ENCODE assay signal across 2 cellular contexts in the genomic region with DNA sequence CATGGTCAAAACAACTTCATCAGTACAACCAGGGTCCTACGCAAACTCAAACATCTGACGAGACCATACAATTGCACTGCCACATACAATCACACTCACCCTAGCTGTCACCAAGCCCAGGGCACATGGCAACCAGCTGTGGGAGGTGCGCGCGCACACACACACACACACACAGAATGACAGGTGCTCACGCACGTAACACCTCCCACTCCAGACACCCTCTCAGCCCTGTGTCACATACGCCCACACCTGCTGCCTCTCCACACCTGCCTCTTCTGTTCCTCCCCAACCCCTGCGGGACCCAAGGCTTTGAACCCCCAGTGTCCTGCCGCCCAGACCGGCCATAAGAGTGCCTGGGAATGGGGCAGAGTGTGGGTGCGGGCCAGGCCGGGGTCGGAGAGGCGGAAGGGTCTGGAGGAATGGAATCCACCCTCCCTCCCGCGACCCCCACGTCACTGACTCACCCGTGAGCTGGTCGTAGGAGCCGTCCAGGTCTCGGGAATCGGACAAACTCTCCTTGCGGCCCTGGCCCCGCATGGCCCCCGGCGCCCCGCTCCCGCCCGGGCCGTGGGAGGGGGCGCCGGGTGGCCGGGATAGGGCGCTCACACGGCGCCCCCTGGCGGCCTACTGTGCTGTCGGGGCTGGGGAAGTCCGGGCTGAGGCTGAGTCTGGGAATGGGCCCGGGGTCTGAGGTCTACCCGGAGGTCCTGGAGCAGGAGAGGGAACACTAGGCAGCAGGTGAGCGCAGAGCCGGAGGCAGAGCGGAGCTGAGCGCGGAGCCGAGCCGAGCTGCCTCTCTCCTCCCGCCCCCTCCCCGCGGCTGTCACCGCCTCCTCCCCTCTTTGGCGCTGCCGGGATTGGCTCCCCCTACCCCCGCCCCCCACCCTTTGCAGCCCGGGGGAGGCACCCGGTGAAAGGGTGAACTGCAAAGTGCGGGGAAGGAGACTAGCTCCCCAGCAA.
TF ChIP-seq lines count a peak whose summit lies in the region.

TSS of gene KCNIP2 (minus strand) at position 769 of the 960 bp plus-strand sequence. CDS start at position 537, 232 bp downstream.

TF ChIP-seq in Ishikawa, 13 proteins besides CTCF, POLR2A, EP300 and RAD21:
- TF ChIP-seq REST (IDR thresholded peaks at IDR 0.05; ENCODE audit: low read depth) (0 out of 2 replicates have a peak, but pooled peaks have one; percentile 15), CEBPB (IDR thresholded peaks at IDR 0.05) (no peak)
TF ChIP-seq in Ishikawa: peak in this region for 1.

TF ChIP-seq in liver, 16 proteins besides CTCF, POLR2A, EP300 and RAD21 (continued from another document):
- TF ChIP-seq GABPA (IDR thresholded peaks at IDR 0.05 in 1 of 2, conservative IDR thresholded peaks at IDR 0.05 in 1 of 2) (no peak), YY1 (IDR thresholded peaks at IDR 0.05) (no peak), EGR1 (IDR thresholded peaks at IDR 0.05; ENCODE audit: low read depth in 2 of 2) (no peak)
TF ChIP-seq in liver: peak in this region for 0.
